ENCODE assay signal across 1 cellular context in genomic region chr17:41849251-41849990, GRCh38.
TF ChIP-seq lines count a peak whose summit lies in the region.

No MANE protein-coding gene starts in this region.

TF ChIP-seq in HEK293, 187 proteins besides CTCF, POLR2A, EP300 and RAD21 (continued from another document):
- TF ChIP-seq TSHZ1 (tag by site-specific recombination; IDR thresholded peaks at IDR 0.05; ENCODE audit: borderline replicate concordance) = no peak
